In genomic region chr6:13427838-13428527, GRCh38 we compare ENCODE assay signal across 8 cellular contexts.
DNase-seq lines count a peak whose midpoint lies in the region; ATAC-seq and TF ChIP-seq lines count a peak whose summit lies in the region.

No MANE protein-coding gene starts in this region.

- peak overlapping the region; percentile 36 for H3K4me3 ChIP-seq in effector memory CD4-positive, alpha-beta T cell (ENCODE audit: insufficient read depth, low read depth, low read length, poor library complexity, severe bottlenecking)
- no peak overlapping the region for H3K4me3 ChIP-seq in foreskin fibroblast (ENCODE audit: low read depth in 1 of 2, low read length in 2 of 2)

- H3K27ac ChIP-seq in effector memory CD4-positive, alpha-beta T cell (ENCODE audit: insufficient read depth, low read length, poor library complexity, severe bottlenecking): no peak overlapping the region

- DNase-seq in effector memory CD4-positive, alpha-beta T cell: peak; percentile 16 to 24 (median 18)
- DNase-seq in stimulated activated CD4-positive, alpha-beta T cell treated with anti-CD3 and anti-CD28 coated beads, Interleukin-2, amount 100 ng/mL, for 24 hours: peak; percentile 76 to 83
- DNase-seq in foreskin fibroblast (no peak), NCI-H1694 (lab: John Stamatoyannopoulos, UW) (no peak), NCI-H1436 treated with DMSO at 0.1 percent for 48 hours (lab: John Stamatoyannopoulos, UW) (no peak)

- no peaks in the 10 kb centered on the region for H3K27me3 ChIP-seq in effector memory CD4-positive, alpha-beta T cell (replicated peaks; ENCODE audit: control insufficient read depth, insufficient read depth, low read length, poor library complexity, severe bottlenecking)

- H3K9me3 ChIP-seq in effector memory CD4-positive, alpha-beta T cell (ENCODE audit: control insufficient read depth, low read length): no peaks in the 10 kb centered on the region

- ATAC-seq in GM19043 (IDR thresholded peaks at IDR 0.05; ENCODE audit: low read depth, unreplicated experiment) (peak; percentile 59), HG03095 (IDR thresholded peaks at IDR 0.05; ENCODE audit: unreplicated experiment) (peak; percentile 69)
- peak; percentile 72 to 78 for ATAC-seq in activated CD4-positive, CD25-positive, alpha-beta regulatory T cell treated with anti-CD3 and anti-CD28 coated beads, Interleukin-2, amount 50 U/mL, for 24 hours

- H3K4me1 ChIP-seq in effector memory CD4-positive, alpha-beta T cell (ENCODE audit: control insufficient read depth, insufficient read depth, low read length, poor library complexity, severe bottlenecking): peaks cover 20% of the 10 kb centered on the region

- H3K36me3 ChIP-seq in effector memory CD4-positive, alpha-beta T cell (ENCODE audit: control insufficient read depth, insufficient read depth, low read length): no peaks in the 10 kb centered on the region

- no peak for TF ChIP-seq CTCF in foreskin fibroblast (IDR thresholded peaks at IDR 0.05; ENCODE audit: low read depth, low read length)

Comparison
In these comparisons a context has a peak if more than half of its experiments do, and no peak if none do; other contexts are left out.
1. DNase-seq: peak in effector memory CD4-positive, alpha-beta T cell (3 of 3) and stimulated activated CD4-positive, alpha-beta T cell treated with anti-CD3 and anti-CD28 coated beads, Interleukin-2, amount 100 ng/mL, for 24 hours (2 of 2); none in foreskin fibroblast (0 of 2), NCI-H1694 (single experiment) and NCI-H1436 treated with DMSO at 0.1 percent for 48 hours (single experiment).
2. Peak in every context shown above with its lines, with median percentiles within 50 percentile points of each other: ATAC-seq.